In genomic region chr22:35564975-35565867, GRCh38 we compare ENCODE assay signal across 21 cellular contexts. TPM values are rescaled to one million over a fixed set of nuclear protein-coding genes. Genes with fewer than 3 reads are reported as not detected.
DNase-seq lines count a peak whose midpoint lies in the region; ATAC-seq, FAIRE-seq and TF ChIP-seq lines count a peak whose summit lies in the region.
"Had no signal": no experiment of that assay in that cellular context is flagged by ENCODE, and none has a peak within 500 bp of the region (broad histone marks: within the 10 kb centered on the region; RNA-seq: fewer than 3 reads in every experiment).

No MANE protein-coding gene starts in this region.

- in situ Hi-C loops in HepG2 (cut with HindIII; ENCODE audit: extremely low pct_ligation_motif_present, low pct_unique_long_range_greater_than_20kb), result loop anchor here (10.0 kb wide), 1 partner anchor 60 kb away; no protein-coding TSS in a partner anchor

- no peak overlapping the region for H2AFZ ChIP-seq in HepG2 (ENCODE audit: low read length)

- no peaks in the 10 kb centered on the region for H4K20me1 ChIP-seq in HepG2 (ENCODE audit: insufficient read depth, low read length)

- no TSS peak for BruUV-seq in HepG2 (replicated peaks; lab: Mats Ljungman, UMichigan)

- H3K4me3 ChIP-seq in HepG2 (replicated peaks in 1 of 3; ENCODE audit: insufficient read depth in 1 of 3, low read depth in 2 of 3, low read length in 3 of 3), result no peak overlapping the region
- H3K4me3 ChIP-seq in right lobe of liver, result no peak overlapping the region
- H3K4me3 ChIP-seq in uterus, result no peak overlapping the region
- no peak overlapping the region for H3K4me3 ChIP-seq in body of pancreas
- H3K4me3 ChIP-seq: A549, coronary artery, heart left ventricle, vagina had no signal

- WGBS in HepG2 (ENCODE audit: low lambda C conversion rate), result 6% methylated on average over 10 of the region's 10 CpGs
- WGBS in right lobe of liver (ENCODE audit: insufficient coverage, low coverage, low lambda C conversion rate, missing lambda C conversion rate), result 51% methylated on average over 6 of the region's 10 CpGs
- 63 to 64% methylated on average over 10 of the region's 10 CpGs for WGBS in body of pancreas, 2 donors

- intact Hi-C loops in HepG2 (cut with micrococcal nuclease; ENCODE audit: unreplicated experiment) (no loop called here), right lobe of liver (cut with DNase I) (no loop called here), uterus (cut with DNase I; ENCODE audit: low total_unique reads) (no loop called here), body of pancreas (cut with DNase I) (no loop called here)

- CTCF ChIA-PET in HepG2 (lab: Yijun Ruan, JAX; ENCODE audit: low intra/inter-chr PET ratio, low total read pairs), result no interaction called here

- peaks cover 7 to 49% of the 10 kb centered on the region in 2 experiments; a peak in 3 of 5 replicates for H3K27me3 ChIP-seq in HepG2 (ENCODE audit: control insufficient read depth in 1 of 2, insufficient read depth in 2 of 2, low read length in 2 of 2)
- H3K27me3 ChIP-seq in right lobe of liver, result no peaks in the 10 kb centered on the region
- H3K27me3 ChIP-seq in uterus, result no peaks in the 10 kb centered on the region
- no peaks in the 10 kb centered on the region for H3K27me3 ChIP-seq in body of pancreas
- H3K27me3 ChIP-seq: vagina had no signal

- H3K9me3 ChIP-seq in HepG2 (ENCODE audit: low read length), result no peaks in the 10 kb centered on the region
- no peaks in the 10 kb centered on the region for H3K9me3 ChIP-seq in right lobe of liver
- no peaks in the 10 kb centered on the region for H3K9me3 ChIP-seq in uterus
- no peaks in the 10 kb centered on the region for H3K9me3 ChIP-seq in body of pancreas
- H3K9me3 ChIP-seq: A549, heart left ventricle, vagina had no signal

- DNase-seq in HepG2 (ENCODE audit: low spot score), result no peak
- no peak for DNase-seq in right lobe of liver
- DNase-seq in brain pericyte (ENCODE audit: low read depth, low spot score), result peak; percentile 79
- DNase-seq in inferior parietal cortex (ENCODE audit: extremely low spot score), result peak; percentile 43
- no peak for DNase-seq in uterus
- no peak for DNase-seq in body of pancreas
- DNase-seq in epidermal melanocyte (ENCODE audit: insufficient read length, low spot score), result no peak
- DNase-seq: amniotic stem cell; heart left ventricle; kidney; MM.1S; NCI-H1694 treated with DMSO at 0.1 percent for 48 hours; NCI-H510A treated with DMSO at 0.1 percent for 48 hours; nephron progenitor cell; stimulated activated CD4-positive, alpha-beta T cell treated with anti-CD3 and anti-CD28 coated beads, Interleukin-15, amount 100 ng/mL, for 24 hours had no signal

- H3K4me2 ChIP-seq in HepG2 (ENCODE audit: low read depth, low read length), result no peak overlapping the region
- H3K4me2 ChIP-seq: A549 had no signal

- H3K9ac ChIP-seq in HepG2 (ENCODE audit: insufficient read depth, low read depth, low read length), result no peak overlapping the region

- H3K36me3 ChIP-seq in HepG2 (replicated peaks in 1 of 2; ENCODE audit: control insufficient read depth in 1 of 2, insufficient read depth in 2 of 2, low read length in 2 of 2) (no peaks in the 10 kb centered on the region), right lobe of liver (no peaks in the 10 kb centered on the region), uterus (no peaks in the 10 kb centered on the region), body of pancreas (replicated peaks in 1 of 2; ENCODE audit: insufficient read depth in 1 of 2, low read depth in 2 of 2) (no peaks in the 10 kb centered on the region)
- H3K36me3 ChIP-seq: heart left ventricle, vagina had no signal

- H3K27ac ChIP-seq in HepG2 (ENCODE audit: extremely low read length, insufficient read depth, low read length) (no peak overlapping the region), right lobe of liver (no peak overlapping the region), uterus (peak overlapping the region; percentile 28 to 52), body of pancreas (no peak overlapping the region)
- H3K27ac ChIP-seq: coronary artery, vagina had no signal

- FAIRE-seq in HepG2 (lab: Jason Lieb, UNC), result no peak
- FAIRE-seq: A549, kidney had no signal

- TF ChIP-seq EP300 in HepG2 (IDR thresholded peaks at IDR 0.05; ENCODE audit: low read depth in 2 of 2, low read length in 2 of 2), result no peak
- no peak for TF ChIP-seq EP300 in HepG2 (CRISPR knock-in tag; IDR thresholded peaks at IDR 0.05; ENCODE audit: borderline replicate concordance)

- no peaks in the 10 kb centered on the region for H3K4me1 ChIP-seq in HepG2 (ENCODE audit: insufficient read depth, low read length)
- H3K4me1 ChIP-seq in right lobe of liver, result no peaks in the 10 kb centered on the region
- H3K4me1 ChIP-seq in uterus, result peaks cover 0 to 4% of the 10 kb centered on the region in 2 donors
- peaks cover 20% of the 10 kb centered on the region for H3K4me1 ChIP-seq in body of pancreas

- TF ChIP-seq POLR2A in HepG2 (IDR thresholded peaks at IDR 0.05; ENCODE audit: insufficient read depth in 1 of 2, low read depth in 2 of 2, low read length in 2 of 2) (no peak), right lobe of liver (IDR thresholded peaks at IDR 0.05) (no peak), uterus (IDR thresholded peaks at IDR 0.05) (no peak), body of pancreas (IDR thresholded peaks at IDR 0.05) (no peak)

- no peak for TF ChIP-seq RAD21 in HepG2 (CRISPR knock-in tag; IDR thresholded peaks at IDR 0.05)

- H3K79me2 ChIP-seq in HepG2 (ENCODE audit: insufficient read depth, low read length), result no peaks in the 10 kb centered on the region

- POLR2A ChIA-PET in HepG2 (lab: Yijun Ruan, JAX), result no interaction called here

- TF ChIP-seq CTCF in HepG2 (CRISPR knock-in tag; IDR thresholded peaks at IDR 0.05) (no peak), right lobe of liver (IDR thresholded peaks at IDR 0.05) (no peak), uterus (IDR thresholded peaks at IDR 0.05) (no peak), body of pancreas (IDR thresholded peaks at IDR 0.05) (no peak)

- no peak for ATAC-seq in HepG2
- no peak for ATAC-seq in right lobe of liver
- ATAC-seq in body of pancreas, result no peak
- ATAC-seq in GM19351 (IDR thresholded peaks at IDR 0.05; ENCODE audit: unreplicated experiment), result no peak
- ATAC-seq: A549, heart left ventricle, Right ventricle myocardium inferior had no signal

TF ChIP-seq in HepG2, 621 proteins besides CTCF, POLR2A, EP300 and RAD21 (continues in another document):
- TF ChIP-seq HOXA7 (CRISPR knock-in tag; IDR thresholded peaks at IDR 0.05), result no peak

RNA-seq across cellular contexts. Expression of gene RASD2, which starts 24.6 kb away (rescaled TPM):
- total RNA-seq in HepG2 (2016; rRNA removed; fragmentation: Illumina TruSeq; extraction: Trizol) (not detected in 2 replicates), right lobe of liver (under 1 TPM in 4 of 6 experiments, not detected in 2; 0.05 to 0.20 (median 0.07) TPM), uterus (10 to 100 TPM in 1 of 4 donors, 1 to 10 TPM in 1, not detected in 2; 4.9 to 10.7 TPM), body of pancreas (1 to 10 TPM in 1 of 2 donors, under 1 TPM in 1; 0.26 to 3.6 TPM)
- not detected in 2 replicates for total RNA-seq in HepG2 (2016; cell fraction: cytosol; rRNA removed; fragmentation: Illumina TruSeq; extraction: Trizol; ENCODE audit: low read depth)
- total RNA-seq in HepG2 (2016; cell fraction: insoluble cytoplasmic fraction; rRNA removed; fragmentation: Illumina TruSeq; extraction: Trizol), result not detected in 2 replicates
- not detected in 2 replicates for total RNA-seq in HepG2 (2016; cell fraction: membrane; rRNA removed; fragmentation: Illumina TruSeq; extraction: Trizol)
- not detected in 2 replicates for total RNA-seq in HepG2 (2016; cell fraction: nucleus; rRNA removed; fragmentation: Illumina TruSeq; extraction: Trizol)
- polyA plus RNA-seq in HepG2 (2011; rRNA removed), result not detected in 2 replicates
- not detected in 2 replicates for polyA plus RNA-seq in HepG2 (2011; cell fraction: cytosol; rRNA removed)
- polyA plus RNA-seq in HepG2 (2011; cell fraction: nucleus; rRNA removed), result not detected in 2 replicates
- not detected in 2 replicates for polyA plus RNA-seq in HepG2 (2012)
- not detected in 2 replicates for polyA plus RNA-seq in HepG2 (2016; cell fraction: cytosol; fragmentation: Illumina TruSeq; extraction: Trizol; ENCODE audit: low read depth)
- not detected in 2 replicates for polyA plus RNA-seq in HepG2 (2016; cell fraction: insoluble cytoplasmic fraction; fragmentation: Illumina TruSeq; extraction: Trizol; ENCODE audit: low read depth)
- not detected in 2 replicates for polyA plus RNA-seq in HepG2 (2016; cell fraction: membrane; fragmentation: Illumina TruSeq; extraction: Trizol; ENCODE audit: low read depth)
- polyA plus RNA-seq in HepG2 (2016; cell fraction: nucleus; fragmentation: Illumina TruSeq; extraction: Trizol; ENCODE audit: insufficient read depth, low read depth), result not detected in 2 replicates
- polyA minus RNA-seq in HepG2 (2011; rRNA and poly(A)+ RNA removed; ENCODE audit: low replicate concordance), result 0.14 TPM in 1 of 2 replicates, not detected in the other
- polyA minus RNA-seq in HepG2 (2011; cell fraction: cytosol; rRNA and poly(A)+ RNA removed), result not detected in 2 replicates
- polyA minus RNA-seq in HepG2 (2011; cell fraction: nucleus; rRNA and poly(A)+ RNA removed), result not detected in 2 replicates
- total RNA-seq: T-helper 1 cell treated with Interleukin-12 subunit alpha and Interleukin-12 subunit beta and Interleukin-4 antibody, amounts not matched to agents 30 ng/mL and 1 ng/mL, for 36 hours had no signal

RNA-seq across cellular contexts. Expression of gene MB, which starts 51.9 kb away (rescaled TPM):
- total RNA-seq in HepG2 (2016; rRNA removed; fragmentation: Illumina TruSeq; extraction: Trizol), result not detected in 2 replicates
- total RNA-seq in HepG2 (2016; cell fraction: cytosol; rRNA removed; fragmentation: Illumina TruSeq; extraction: Trizol; ENCODE audit: low read depth), result not detected in 2 replicates
- total RNA-seq in HepG2 (2016; cell fraction: insoluble cytoplasmic fraction; rRNA removed; fragmentation: Illumina TruSeq; extraction: Trizol), result not detected in 2 replicates
- total RNA-seq in HepG2 (2016; cell fraction: membrane; rRNA removed; fragmentation: Illumina TruSeq; extraction: Trizol), result not detected in 2 replicates
- not detected in 2 replicates for total RNA-seq in HepG2 (2016; cell fraction: nucleus; rRNA removed; fragmentation: Illumina TruSeq; extraction: Trizol)
- polyA plus RNA-seq in HepG2 (2011; rRNA removed), result 0.07 TPM in 2 replicates
- 0.09 and 0.13 TPM in 2 replicates for polyA plus RNA-seq in HepG2 (2011; cell fraction: cytosol; rRNA removed)
- not detected in 2 replicates for polyA plus RNA-seq in HepG2 (2011; cell fraction: nucleus; rRNA removed)
- not detected in 2 replicates for polyA plus RNA-seq in HepG2 (2012)
- not detected in 2 replicates for polyA plus RNA-seq in HepG2 (2016; cell fraction: cytosol; fragmentation: Illumina TruSeq; extraction: Trizol; ENCODE audit: low read depth)
- polyA plus RNA-seq in HepG2 (2016; cell fraction: insoluble cytoplasmic fraction; fragmentation: Illumina TruSeq; extraction: Trizol; ENCODE audit: low read depth), result not detected in 2 replicates
- not detected in 2 replicates for polyA plus RNA-seq in HepG2 (2016; cell fraction: membrane; fragmentation: Illumina TruSeq; extraction: Trizol; ENCODE audit: low read depth)
- polyA plus RNA-seq in HepG2 (2016; cell fraction: nucleus; fragmentation: Illumina TruSeq; extraction: Trizol; ENCODE audit: insufficient read depth, low read depth), result not detected in 2 replicates
- polyA minus RNA-seq in HepG2 (2011; rRNA and poly(A)+ RNA removed; ENCODE audit: low replicate concordance), result 4.6 TPM in 1 of 2 replicates, not detected in the other
- not detected in 2 replicates for polyA minus RNA-seq in HepG2 (2011; cell fraction: cytosol; rRNA and poly(A)+ RNA removed)
- polyA minus RNA-seq in HepG2 (2011; cell fraction: nucleus; rRNA and poly(A)+ RNA removed), result not detected in 2 replicates
- total RNA-seq in right lobe of liver, result 10 to 100 TPM in 1 of 6 experiments, 1 to 10 TPM in 3, under 1 TPM in 2; 0.61 to 10.2 (median 1.3) TPM
- 1 to 10 TPM in 2 of 4 donors, not detected in 2; 1.8 to 2.5 TPM for total RNA-seq in uterus
- 1 to 10 TPM in 1 of 2 donors, not detected in 1; 1.3 TPM for total RNA-seq in body of pancreas
- total RNA-seq: kidney, vagina had no signal

Comparison
In these comparisons a context has a peak if more than half of its experiments do, and no peak if none do; other contexts are left out.
1. DNase-seq: peak in brain pericyte (single experiment) and inferior parietal cortex (single experiment); none in HepG2 (single experiment), right lobe of liver (0 of 3), uterus (0 of 2), body of pancreas (0 of 4) and epidermal melanocyte (single experiment).
2. H3K27ac ChIP-seq: peak in uterus (2 of 2); none in HepG2 (single experiment), right lobe of liver (0 of 3) and body of pancreas (0 of 4).